Comparison of ENCODE assay signal across 9 cellular contexts in the genomic region with DNA sequence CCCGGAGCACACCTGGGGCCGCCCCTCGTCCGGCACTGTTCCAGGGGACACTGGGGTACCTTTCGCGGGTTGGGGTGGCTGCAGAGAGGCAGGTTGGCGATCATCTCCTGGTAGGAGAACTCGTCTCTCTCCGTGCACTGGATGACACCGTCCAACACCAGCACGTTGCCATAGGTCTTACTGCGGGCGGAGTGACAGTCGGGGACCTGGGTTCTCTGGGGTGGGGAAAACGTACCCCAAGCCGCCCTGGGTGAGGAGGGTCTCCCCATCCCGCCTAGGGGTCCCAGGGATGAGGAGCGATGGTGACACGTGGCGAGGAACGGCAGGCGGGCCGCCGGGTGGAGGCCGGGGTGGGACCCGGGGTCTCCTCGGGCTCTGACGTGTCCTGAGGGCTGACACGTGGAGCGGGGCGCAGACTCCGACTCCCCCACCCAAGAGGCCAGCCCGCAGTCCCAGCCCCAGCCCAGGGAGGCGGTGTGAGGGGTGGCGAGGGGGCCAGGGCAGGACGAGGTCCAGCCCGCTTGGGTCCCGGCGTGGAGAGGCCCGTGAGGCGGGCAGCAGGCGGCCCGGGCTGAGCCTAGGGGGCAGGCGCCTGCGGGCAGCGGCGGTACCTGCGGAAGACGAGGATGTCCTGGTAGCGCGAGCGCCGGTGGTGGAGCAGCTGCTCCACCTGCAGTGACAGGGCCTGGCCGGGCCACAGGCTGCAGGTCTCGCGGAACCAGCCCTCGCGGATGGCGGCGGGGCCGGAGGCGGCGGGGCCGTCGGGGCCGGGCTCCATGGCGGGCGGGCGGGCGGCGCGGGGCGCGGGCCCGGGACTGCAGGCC. TPM values are rescaled to one million over a fixed set of nuclear protein-coding genes. Genes with fewer than 3 reads are reported as not detected.
DNase-seq lines count a peak whose midpoint lies in the region; ATAC-seq and TF ChIP-seq lines count a peak whose summit lies in the region.
"Had no signal": no experiment of that assay in that cellular context is flagged by ENCODE, and none has a peak within 500 bp of the region (broad histone marks: within the 10 kb centered on the region; RNA-seq: fewer than 3 reads in every experiment).

No MANE protein-coding gene starts in this region.

- H3K36me3 Mint-ChIP-seq in effector memory CD8-positive, alpha-beta T cell (ENCODE audit: insufficient read depth), result peaks cover 35% of the 10 kb centered on the region
- H3K36me3 Mint-ChIP-seq in neural crest cell (ENCODE audit: low read depth), result peaks cover 4% of the 10 kb centered on the region

- peak overlapping the region; percentile 92 to 97 for H3K4me3 Mint-ChIP-seq in effector memory CD8-positive, alpha-beta T cell
- peak overlapping the region; percentile 97 for H3K4me3 Mint-ChIP-seq in neural crest cell

- H3K4me1 Mint-ChIP-seq in effector memory CD8-positive, alpha-beta T cell (ENCODE audit: low read depth in 2 of 2), result peaks cover 33 to 41% of the 10 kb centered on the region in 2 donors
- peaks cover 30% of the 10 kb centered on the region for H3K4me1 Mint-ChIP-seq in neural crest cell

- H3K9me3 Mint-ChIP-seq in effector memory CD8-positive, alpha-beta T cell, result no peaks in the 10 kb centered on the region
- no peaks in the 10 kb centered on the region for H3K9me3 Mint-ChIP-seq in neural crest cell

- H3K9me3 ChIP-seq in SJCRH30 (replicated peaks), result no peaks in the 10 kb centered on the region

- peak; percentile 57 for DNase-seq in NCI-H82 (lab: John Stamatoyannopoulos, UW)
- DNase-seq in NCI-H82 treated with DMSO at 0.1 percent for 48 hours (lab: John Stamatoyannopoulos, UW; ENCODE audit: unreplicated experiment), result no peak
- DNase-seq in SJCRH30, result no peak
- peak in 2 of 3 experiments; percentile 11 to 13 for DNase-seq in effector memory CD8-positive, alpha-beta T cell
- DNase-seq in neural crest cell (ENCODE audit: low read depth, low spot score), result peak; percentile 26
- no peak for DNase-seq in cerebellum (ENCODE audit: low spot score)
- DNase-seq in MV-4-11 (lab: John Stamatoyannopoulos, UW), result no peak

- H3K27ac ChIP-seq in SJCRH30, result peak overlapping the region; percentile 51

- no peaks in the 10 kb centered on the region for H3K27me3 ChIP-seq in SJCRH30

- H3K36me3 ChIP-seq in SJCRH30, result peaks cover 19% of the 10 kb centered on the region

- no peak for TF ChIP-seq CTCF in neural crest cell (conservative IDR thresholded peaks at IDR 0.05)

- H3K4me3 ChIP-seq in SJCRH30, result peak overlapping the region; percentile 74

- peak overlapping the region; percentile 55 to 92 for H3K27ac Mint-ChIP-seq in effector memory CD8-positive, alpha-beta T cell
- peak overlapping the region; percentile 96 for H3K27ac Mint-ChIP-seq in neural crest cell (ENCODE audit: unreplicated experiment)

- H3K4me1 ChIP-seq in SJCRH30, result no peaks in the 10 kb centered on the region

- peak; percentile 29 for ATAC-seq in HG02763 (IDR thresholded peaks at IDR 0.05; ENCODE audit: unreplicated experiment)
- peak; percentile 24 for ATAC-seq in effector memory CD8-positive, alpha-beta T cell (replicated peaks)

- H3K27me3 Mint-ChIP-seq in effector memory CD8-positive, alpha-beta T cell, result no peaks in the 10 kb centered on the region
- no peaks in the 10 kb centered on the region for H3K27me3 Mint-ChIP-seq in neural crest cell (ENCODE audit: low read depth)

RNA-seq across cellular contexts. Expression of gene SRM, which starts 0.4 kb away (rescaled TPM):
- total RNA-seq in SJCRH30 (2014; rRNA removed; shearing (Covaris generic)), result 64.4 and 70.7 TPM in 2 replicates
- total RNA-seq in neural crest cell (147 and 152 TPM in 2 replicates), cerebellum (10.7 TPM)

RNA-seq across cellular contexts. Expression of gene MASP2, which starts 12.3 kb away (rescaled TPM):
- total RNA-seq in SJCRH30 (2014; rRNA removed; shearing (Covaris generic)), result 0.08 TPM in 1 of 2 replicates, not detected in the other
- 0.14 TPM in 1 of 2 replicates, not detected in the other for total RNA-seq in neural crest cell
- total RNA-seq in cerebellum, result 0.18 TPM
- total RNA-seq: dermis microvascular lymphatic vessel endothelial cell had no signal

RNA-seq across cellular contexts. Expression of gene EXOSC10, which starts 40.3 kb away (rescaled TPM):
- total RNA-seq in SJCRH30 (2014; rRNA removed; shearing (Covaris generic)), result 93.1 and 97.5 TPM in 2 replicates
- 115 and 127 TPM in 2 replicates for total RNA-seq in neural crest cell
- total RNA-seq in cerebellum, result 54.3 TPM

RNA-seq across cellular contexts. Expression of gene TARDBP, which starts 46.9 kb away (rescaled TPM):
- 91.3 and 103 TPM in 2 replicates for total RNA-seq in SJCRH30 (2014; rRNA removed; shearing (Covaris generic))
- total RNA-seq in neural crest cell (253 and 268 TPM in 2 replicates), cerebellum (82.8 TPM)

Comparison
In these comparisons a context has a peak if more than half of its experiments do, and no peak if none do; other contexts are left out.
1. DNase-seq: peak in NCI-H82 (single experiment), effector memory CD8-positive, alpha-beta T cell (2 of 3) and neural crest cell (single experiment); none in NCI-H82 treated with DMSO at 0.1 percent for 48 hours (single experiment), SJCRH30 (0 of 2), cerebellum (single experiment) and MV-4-11 (single experiment).